ENCODE assay signal across 27 cellular contexts in genomic region chr11:126502982-126503381, GRCh38.
"Had no signal": no experiment of that assay in that cellular context is flagged by ENCODE, and none has a peak within 500 bp of the region (broad histone marks: within the 10 kb centered on the region; RNA-seq: fewer than 3 reads in every experiment).

No MANE protein-coding gene starts in this region.

- H3K27ac ChIP-seq: brain microvascular endothelial cell, PC-9, SJSA1, WERI-Rb-1 had no signal

- H3K36me3 ChIP-seq: brain microvascular endothelial cell, SJSA1, WERI-Rb-1 had no signal

- H3K4me1 ChIP-seq: SJSA1 had no signal

- H2AFZ ChIP-seq: PC-9 had no signal

- DNase-seq: activated CD4-positive, alpha-beta T cell treated with anti-CD3 and anti-CD28 coated beads for 1 hour; activated CD4-positive, alpha-beta T cell treated with anti-CD3 and anti-CD28 coated beads, Interleukin-2, amount 10 ng/mL, durations not matched to agents 24 days and 14 days; activated CD4-positive, alpha-beta T cell treated with anti-CD3 and anti-CD28 coated beads, Interleukin-2, amount 50 U/mL, for 4 hours; activated CD4-positive, CD25-positive, alpha-beta regulatory T cell; activated CD8-positive, alpha-beta T cell treated with anti-CD3 and anti-CD28 coated beads for 36 hours; activated naive CD4-positive, alpha-beta T cell; activated naive CD4-positive, alpha-beta T cell treated with anti-CD3 and anti-CD28 coated beads, Interleukin-2, amount 50 U/mL, for 16 hours; activated naive CD8-positive, alpha-beta T cell treated with anti-CD3 and anti-CD28 coated beads for 36 hours; activated T-cell treated with anti-CD3 and anti-CD28 coated beads, Interleukin-2, amount 50 U/mL, for 1 hour; activated T-cell treated with anti-CD3 and anti-CD28 coated beads, Interleukin-2, amount 50 U/mL, for 72 hours; amniotic stem cell; aorta; brain microvascular endothelial cell; NCI-H1105; NCI-H1417 treated with DMSO at 0.1 percent for 48 hours; NCI-H187 treated with DMSO at 0.1 percent for 48 hours; NCI-H2081; NCI-H345; NCI-H510A; NCI-H748 treated with DMSO at 0.1 percent for 48 hours; PC-9; SHP77 treated with DMSO at 0.1 percent for 48 hours; T1000; WERI-Rb-1 had no signal

- H3K9me3 ChIP-seq: SJSA1 had no signal

- H3K4me3 ChIP-seq: K562, PC-9, SJSA1 had no signal

- H3K4me2 ChIP-seq: PC-9 had no signal

- ATAC-seq: activated CD8-positive, alpha-beta T cell treated with anti-CD3 and anti-CD28 coated beads for 36 hours; activated T-cell treated with anti-CD3 and anti-CD28 coated beads, Interleukin-2, amount 50 U/mL, for 72 hours; activated T-helper 17 cell treated with anti-CD3 and anti-CD28 coated beads, Interleukin-2, amount 50 U/mL, for 72 hours; K562 had no signal

- H3K27me3 ChIP-seq: SJSA1 had no signal
